Comparison of ENCODE assay signal across 13 cellular contexts in genomic region chr19:17560205-17560595, GRCh38. TPM values are rescaled to one million over a fixed set of nuclear protein-coding genes. Genes with fewer than 3 reads are reported as not detected.
DNase-seq lines count a peak whose midpoint lies in the region; ATAC-seq and TF ChIP-seq lines count a peak whose summit lies in the region.
"Had no signal": no experiment of that assay in that cellular context is flagged by ENCODE, and none has a peak within 500 bp of the region (broad histone marks: within the 10 kb centered on the region; RNA-seq: fewer than 3 reads in every experiment).

No MANE protein-coding gene starts in this region.

- DNase-seq in stimulated activated naive CD8-positive, alpha-beta T cell treated with anti-CD3 and anti-CD28 coated beads, Interleukin-15, amount 100 ng/mL, for 72 hours = no peak
- DNase-seq in choroid plexus epithelial cell (ENCODE audit: low read depth) (peak; percentile 99), lung microvascular endothelial cell (ENCODE audit: low read depth in 2 of 2) (peak; percentile 77 to 96), uterus (peak; percentile 46 to 50), NCI-H82 treated with DMSO at 0.1 percent for 48 hours (lab: John Stamatoyannopoulos, UW; ENCODE audit: unreplicated experiment) (no peak)
- DNase-seq: CD8-positive, alpha-beta memory T cell; NCI-H1436; RPMI8226 had no signal

- no peaks in the 10 kb centered on the region for H3K27me3 Mint-ChIP-seq in stimulated activated naive CD8-positive, alpha-beta T cell treated with anti-CD3 and anti-CD28 coated beads, Interleukin-15, Interleukin-2, amounts not matched to agents 100 ng/mL and 50 ng/mL, for 24 hours
- H3K27me3 Mint-ChIP-seq in stimulated activated naive CD8-positive, alpha-beta T cell treated with anti-CD3 and anti-CD28 coated beads, Interleukin-15, amount 100 ng/mL, for 72 hours = no peaks in the 10 kb centered on the region
- H3K27me3 Mint-ChIP-seq: CD8-positive, alpha-beta memory T cell had no signal

- no peak for ATAC-seq in stimulated activated naive CD8-positive, alpha-beta T cell treated with anti-CD3 and anti-CD28 coated beads, Interleukin-15, amount 100 ng/mL, for 72 hours
- ATAC-seq in GM18870 (IDR thresholded peaks at IDR 0.05; ENCODE audit: unreplicated experiment) (no peak), GM18867 (IDR thresholded peaks at IDR 0.05; ENCODE audit: unreplicated experiment) (no peak)
- ATAC-seq: body of pancreas, HCT116 had no signal

- H3K36me3 ChIP-seq in uterus = no peaks in the 10 kb centered on the region

- H3K4me3 Mint-ChIP-seq in stimulated activated naive CD8-positive, alpha-beta T cell treated with anti-CD3 and anti-CD28 coated beads, Interleukin-15, Interleukin-2, amounts not matched to agents 100 ng/mL and 50 ng/mL, for 24 hours = no peak overlapping the region
- H3K4me3 Mint-ChIP-seq in stimulated activated naive CD8-positive, alpha-beta T cell treated with anti-CD3 and anti-CD28 coated beads, Interleukin-15, amount 100 ng/mL, for 72 hours = no peak overlapping the region

- TF ChIP-seq POLR2A in uterus (IDR thresholded peaks at IDR 0.05) = no peak

- H3K4me1 ChIP-seq in uterus = peaks cover 0 to 8% of the 10 kb centered on the region in 2 donors

- H3K9me3 ChIP-seq in uterus = no peaks in the 10 kb centered on the region
- H3K9me3 ChIP-seq: body of pancreas had no signal

- no peaks in the 10 kb centered on the region for H3K27me3 ChIP-seq in uterus
- H3K27me3 ChIP-seq: body of pancreas had no signal

- peak overlapping the region in 1 of 2 donors; percentile 19 for H3K27ac ChIP-seq in uterus

- peaks cover 20% of the 10 kb centered on the region for H3K4me1 Mint-ChIP-seq in stimulated activated naive CD8-positive, alpha-beta T cell treated with anti-CD3 and anti-CD28 coated beads, Interleukin-15, Interleukin-2, amounts not matched to agents 100 ng/mL and 50 ng/mL, for 24 hours (ENCODE audit: low read depth)
- peaks cover 37% of the 10 kb centered on the region for H3K4me1 Mint-ChIP-seq in stimulated activated naive CD8-positive, alpha-beta T cell treated with anti-CD3 and anti-CD28 coated beads, Interleukin-15, amount 100 ng/mL, for 72 hours

- H3K27ac Mint-ChIP-seq in stimulated activated naive CD8-positive, alpha-beta T cell treated with anti-CD3 and anti-CD28 coated beads, Interleukin-15, Interleukin-2, amounts not matched to agents 100 ng/mL and 50 ng/mL, for 24 hours = peak overlapping the region; percentile 32
- peak overlapping the region in 1 of 2 donors; percentile 36 for H3K27ac Mint-ChIP-seq in stimulated activated naive CD8-positive, alpha-beta T cell treated with anti-CD3 and anti-CD28 coated beads, Interleukin-15, amount 100 ng/mL, for 72 hours

- TF ChIP-seq CTCF in choroid plexus epithelial cell (conservative IDR thresholded peaks at IDR 0.05; ENCODE audit: low read depth, low read length) (no peak), uterus (IDR thresholded peaks at IDR 0.05) (no peak)

- no peaks in the 10 kb centered on the region for H3K9me3 Mint-ChIP-seq in stimulated activated naive CD8-positive, alpha-beta T cell treated with anti-CD3 and anti-CD28 coated beads, Interleukin-15, Interleukin-2, amounts not matched to agents 100 ng/mL and 50 ng/mL, for 24 hours
- H3K9me3 Mint-ChIP-seq in stimulated activated naive CD8-positive, alpha-beta T cell treated with anti-CD3 and anti-CD28 coated beads, Interleukin-15, amount 100 ng/mL, for 72 hours = no peaks in the 10 kb centered on the region
- H3K9me3 Mint-ChIP-seq: CD8-positive, alpha-beta memory T cell had no signal

- H3K4me3 ChIP-seq in choroid plexus epithelial cell (ENCODE audit: low read depth, low read length) = no peak overlapping the region
- no peak overlapping the region for H3K4me3 ChIP-seq in uterus
- H3K4me3 ChIP-seq: body of pancreas had no signal

- H3K36me3 Mint-ChIP-seq in stimulated activated naive CD8-positive, alpha-beta T cell treated with anti-CD3 and anti-CD28 coated beads, Interleukin-15, Interleukin-2, amounts not matched to agents 100 ng/mL and 50 ng/mL, for 24 hours (ENCODE audit: low read depth) = peaks cover 45% of the 10 kb centered on the region

- intact Hi-C loops in uterus (cut with DNase I; ENCODE audit: low total_unique reads) = no loop called here

RNA-seq across cellular contexts. Expression of gene COLGALT1, which starts 4.8 kb away (rescaled TPM):
- total RNA-seq in lung microvascular endothelial cell (44.0 and 49.7 TPM in 2 replicates), uterus (10 to 100 TPM; 24.6 to 56.6 (median 52.0) TPM)

RNA-seq across cellular contexts. Expression of gene PGLS, which starts 48.8 kb away (rescaled TPM):
- total RNA-seq in lung microvascular endothelial cell = 46.4 and 67.5 TPM in 2 replicates
- total RNA-seq in uterus = 10 to 100 TPM; 16.9 to 41.0 (median 34.1) TPM

Comparison
In these comparisons a context has a peak if more than half of its experiments do, and no peak if none do; other contexts are left out.
1. DNase-seq: peak in choroid plexus epithelial cell (single experiment), lung microvascular endothelial cell (2 of 2) and uterus (2 of 2); none in stimulated activated naive CD8-positive, alpha-beta T cell treated with anti-CD3 and anti-CD28 coated beads, Interleukin-15, amount 100 ng/mL, for 72 hours (0 of 2) and NCI-H82 treated with DMSO at 0.1 percent for 48 hours (single experiment).